Comparison of ENCODE assay signal across 18 cellular contexts in genomic region chr9:36100532-36100931, GRCh38. TPM values are rescaled to one million over a fixed set of nuclear protein-coding genes. Genes with fewer than 3 reads are reported as not detected.
A peak's percentile ranks its signal among the peaks of the same experiment; 100 is the strongest.
DNase-seq lines count a peak whose midpoint lies in the region; ATAC-seq and TF ChIP-seq lines count a peak whose summit lies in the region.
"Had no signal": no experiment of that assay in that cellular context is flagged by ENCODE, and none has a peak within 500 bp of the region (broad histone marks: within the 10 kb centered on the region; RNA-seq: fewer than 3 reads in every experiment).

No MANE protein-coding gene starts in this region.

- H3K27me3 ChIP-seq in H7 (ENCODE audit: control insufficient read depth, insufficient read depth, low read length): no peaks in the 10 kb centered on the region
- H3K27me3 ChIP-seq: colonic mucosa, tibial nerve had no signal

- in situ Hi-C loops in astrocyte of the spinal cord (cut with HindIII; ENCODE audit: low sequenced_read_pairs): no loop called here

- no peak for ATAC-seq in HG02970 (IDR thresholded peaks at IDR 0.05; ENCODE audit: low FRiP score, unreplicated experiment)
- ATAC-seq: left colon had no signal

- DNase-seq in A172 (ENCODE audit: low spot score) (peak; percentile 64), H7 (peak; percentile 60), astrocyte of the spinal cord (ENCODE audit: low read depth, low spot score) (peak; percentile 29), iris pigment epithelial cell (ENCODE audit: low read depth) (peak; percentile 11), KG1 (lab: John Stamatoyannopoulos, UW) (no peak), mucosa of gallbladder (ENCODE audit: low spot score) (no peak)
- DNase-seq in stimulated activated CD4-positive, alpha-beta T cell treated with anti-CD3 and anti-CD28 coated beads, Interleukin-1b, Interleukin-23, amount 100 ng/mL, for 48 hours: no peak
- DNase-seq: activated naive CD4-positive, alpha-beta T cell treated with anti-CD3 and anti-CD28 coated beads, Interleukin-2, amount 10 ng/mL, durations not matched to agents 7 days and 5 days; AML-193; colonic mucosa; foreskin melanocyte; left colon; NCI-H1436; SHP77; stimulated activated CD4-positive, alpha-beta T cell treated with anti-CD3 and anti-CD28 coated beads, Interleukin-15, amount 100 ng/mL, for 24 hours had no signal

- no peaks in the 10 kb centered on the region for H3K36me3 ChIP-seq in H7 (replicated peaks; ENCODE audit: control insufficient read depth, insufficient read depth, low read length)
- H3K36me3 ChIP-seq: colonic mucosa, HAP-1, tibial nerve had no signal

- H3K4me3 ChIP-seq in H7 (ENCODE audit: insufficient read depth, low read depth, low read length) (no peak overlapping the region), astrocyte of the spinal cord (ENCODE audit: low read depth, low read length) (no peak overlapping the region)
- H3K4me3 ChIP-seq: colonic mucosa, HAP-1, tibial nerve had no signal

- TF ChIP-seq CTCF in astrocyte of the spinal cord (IDR thresholded peaks at IDR 0.05; ENCODE audit: low read depth, low read length): no peak

RNA-seq across cellular contexts. Expression of gene GLIPR2, which starts 36.0 kb away (rescaled TPM):
- total RNA-seq in A172 (2014; rRNA removed; shearing (Covaris generic)): 17.6 and 24.3 TPM in 2 replicates
- total RNA-seq in H7 (2014; rRNA removed; shearing (Covaris generic)): 2.7 and 9.1 TPM in 2 replicates
- 17.0 TPM for total RNA-seq in mucosa of gallbladder

Comparison
In these comparisons a context has a peak if more than half of its experiments do, and no peak if none do; other contexts are left out.
1. DNase-seq: peak in A172 (single experiment), H7 (single experiment), astrocyte of the spinal cord (single experiment) and iris pigment epithelial cell (single experiment); none in stimulated activated CD4-positive, alpha-beta T cell treated with anti-CD3 and anti-CD28 coated beads, Interleukin-1b, Interleukin-23, amount 100 ng/mL, for 48 hours (single experiment), KG1 (single experiment) and mucosa of gallbladder (single experiment).